In the genomic region with DNA sequence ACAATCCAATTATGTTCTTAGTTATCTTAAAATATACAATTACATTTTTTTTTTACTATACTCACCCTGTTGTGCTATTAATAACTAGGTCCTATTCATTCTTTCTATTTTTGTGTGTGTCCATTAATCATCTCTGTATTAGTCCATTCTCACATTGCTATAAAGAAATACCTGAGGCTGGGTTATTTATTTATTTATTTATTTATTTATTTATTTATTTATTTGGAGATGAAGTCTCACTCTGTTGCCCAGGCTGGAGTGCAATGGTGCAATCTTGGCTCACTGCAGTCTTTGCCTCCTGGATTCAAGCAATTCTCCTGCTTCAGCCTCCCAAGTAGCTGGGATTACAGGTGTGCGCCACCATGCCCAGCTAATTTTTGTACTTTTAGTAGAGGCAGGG, we compare ENCODE assay signal across 6 cellular contexts. TPM values are rescaled to one million over a fixed set of nuclear protein-coding genes. Genes with fewer than 3 reads are reported as not detected.
"Had no signal": no experiment of that assay in that cellular context is flagged by ENCODE, and none has a peak within 500 bp of the region (broad histone marks: within the 10 kb centered on the region; RNA-seq: fewer than 3 reads in every experiment).

No MANE protein-coding gene starts in this region.

RNA-seq across cellular contexts. Expression of a gene that starts 25.6 kb away (rescaled TPM):
- total RNA-seq: HepG2, HT-29, HT1080, IMR-90, K562 had no signal
- polyA plus RNA-seq: HepG2, IgD-negative memory B cell, IMR-90, K562 had no signal

RNA-seq across cellular contexts. Expression of a gene that starts 30.9 kb away (rescaled TPM):
- total RNA-seq: HT-29, HT1080, IMR-90, K562 had no signal
- polyA plus RNA-seq: IgD-negative memory B cell, IMR-90, K562 had no signal

RNA-seq across cellular contexts. Expression of a gene that starts 47.3 kb away (rescaled TPM):
- total RNA-seq: HepG2, HT-29, HT1080, IMR-90, K562 had no signal
- polyA plus RNA-seq: HepG2, IgD-negative memory B cell, IMR-90, K562 had no signal
